In genomic region chr6:133764011-133764812, GRCh38 we compare ENCODE assay signal across 10 cellular contexts.
DNase-seq lines count a peak whose midpoint lies in the region; ATAC-seq and TF ChIP-seq lines count a peak whose summit lies in the region.
"Had no signal": no experiment of that assay in that cellular context is flagged by ENCODE, and none has a peak within 500 bp of the region (broad histone marks: within the 10 kb centered on the region; RNA-seq: fewer than 3 reads in every experiment).

No MANE protein-coding gene starts in this region.

- H3K36me3 ChIP-seq in suprapubic skin (no peaks in the 10 kb centered on the region), ovary (no peaks in the 10 kb centered on the region)

- TF ChIP-seq CTCF in choroid plexus epithelial cell (conservative IDR thresholded peaks at IDR 0.05; ENCODE audit: low read depth, low read length) (no peak), suprapubic skin (IDR thresholded peaks at IDR 0.05) (no peak), ovary (IDR thresholded peaks at IDR 0.05) (no peak)

- TF ChIP-seq POLR2A in suprapubic skin (IDR thresholded peaks at IDR 0.05), result no peak
- no peak for TF ChIP-seq POLR2A in ovary (IDR thresholded peaks at IDR 0.05)
- TF ChIP-seq POLR2A in GM18505 (IDR thresholded peaks at IDR 0.05; ENCODE audit: borderline replicate concordance, extremely low read depth, insufficient read depth, insufficient read length), result no peak

- no peak overlapping the region for H3K4me3 ChIP-seq in choroid plexus epithelial cell (ENCODE audit: low read depth, low read length)
- no peak overlapping the region for H3K4me3 ChIP-seq in suprapubic skin
- no peak overlapping the region for H3K4me3 ChIP-seq in ovary

- peaks cover 6% of the 10 kb centered on the region for H3K4me1 ChIP-seq in suprapubic skin
- H3K4me1 ChIP-seq in ovary (ENCODE audit: insufficient read depth), result peaks cover 16% of the 10 kb centered on the region

- peak; percentile 86 for DNase-seq in HCEC 1CT
- peak; percentile 89 for DNase-seq in choroid plexus epithelial cell (ENCODE audit: low read depth)
- DNase-seq in kidney tubule cell (ENCODE audit: low spot score), result peak; percentile 22
- no peak for DNase-seq in suprapubic skin (ENCODE audit: low spot score in 2 of 2)
- no peak for DNase-seq in ovary
- no peak for DNase-seq in NCI-H345 (lab: John Stamatoyannopoulos, UW)
- DNase-seq: central memory CD4-positive, alpha-beta T cell; DMS153 had no signal

- TF ChIP-seq EP300 in suprapubic skin (IDR thresholded peaks at IDR 0.05), result no peak
- no peak for TF ChIP-seq EP300 in ovary (IDR thresholded peaks at IDR 0.05)

- H3K27me3 ChIP-seq in suprapubic skin (no peaks in the 10 kb centered on the region), ovary (no peaks in the 10 kb centered on the region)

- WGBS in suprapubic skin, result 61% methylated on average over 2 of the region's 2 CpGs
- 28 to 36% (median 32%) methylated on average over 2 of the region's 2 CpGs for WGBS in ovary, 3 donors

- no peaks in the 10 kb centered on the region for H3K9me3 ChIP-seq in suprapubic skin
- no peaks in the 10 kb centered on the region for H3K9me3 ChIP-seq in ovary

- ATAC-seq in GM18505 (IDR thresholded peaks at IDR 0.05; ENCODE audit: unreplicated experiment), result no peak
- no peak for ATAC-seq in HG02938 (IDR thresholded peaks at IDR 0.05; ENCODE audit: unreplicated experiment)

- peak overlapping the region; percentile 55 for H3K27ac ChIP-seq in suprapubic skin
- H3K27ac ChIP-seq in ovary, result peak overlapping the region in 1 of 2 donors; percentile 10

- intact Hi-C loops in ovary (cut with DNase I), result loop anchor here in 2 of 4 donors (10.0 kb wide), 1 partner anchor 121 kb away; the partner anchor contains the start of gene TCF21 (in 2 of the 2)

Comparison
In these comparisons a context has a peak if more than half of its experiments do, and no peak if none do; other contexts are left out.
1. DNase-seq: peak in HCEC 1CT (single experiment), choroid plexus epithelial cell (single experiment) and kidney tubule cell (single experiment); none in suprapubic skin (0 of 2), ovary (0 of 5) and NCI-H345 (single experiment).